In the genomic region with DNA sequence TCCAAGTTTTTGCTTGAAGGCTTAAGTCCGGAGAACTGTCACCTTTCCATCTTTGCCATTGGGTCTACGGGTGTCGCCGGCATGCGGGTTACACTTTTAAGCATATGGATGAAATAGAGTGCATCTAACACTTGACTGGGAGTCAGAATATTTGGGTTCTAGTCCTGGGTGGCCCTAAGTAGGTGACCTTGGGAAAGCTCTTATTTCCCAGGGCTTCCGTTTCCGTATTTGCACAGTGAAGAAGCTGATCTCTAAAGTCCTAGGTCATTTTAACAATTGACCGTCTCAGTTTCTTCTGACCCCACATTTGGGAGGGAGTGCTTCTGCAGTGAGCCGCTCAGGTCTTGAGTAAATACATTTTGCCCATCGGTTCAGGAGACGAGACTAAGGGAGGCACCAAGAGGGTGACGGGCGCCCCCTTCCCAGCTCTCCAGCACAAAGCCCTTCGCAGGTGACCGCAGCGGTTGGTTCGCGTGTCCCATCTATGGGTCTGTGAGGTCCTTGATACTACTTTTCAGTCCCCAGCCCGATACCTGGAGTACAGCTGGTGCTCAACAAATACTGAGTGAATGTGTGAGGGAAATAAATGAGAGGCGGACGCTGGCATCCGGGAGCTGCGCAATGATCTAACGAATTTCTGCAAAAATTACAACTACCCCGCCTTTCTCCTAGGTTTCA, we compare ENCODE assay signal across 1 cellular context.
TF ChIP-seq lines count a peak whose summit lies in the region.

No MANE protein-coding gene starts in this region.

TF ChIP-seq in HCT116, 20 proteins besides CTCF, POLR2A, EP300 and RAD21 (continued from another document):
- TF ChIP-seq, protein P1, sequence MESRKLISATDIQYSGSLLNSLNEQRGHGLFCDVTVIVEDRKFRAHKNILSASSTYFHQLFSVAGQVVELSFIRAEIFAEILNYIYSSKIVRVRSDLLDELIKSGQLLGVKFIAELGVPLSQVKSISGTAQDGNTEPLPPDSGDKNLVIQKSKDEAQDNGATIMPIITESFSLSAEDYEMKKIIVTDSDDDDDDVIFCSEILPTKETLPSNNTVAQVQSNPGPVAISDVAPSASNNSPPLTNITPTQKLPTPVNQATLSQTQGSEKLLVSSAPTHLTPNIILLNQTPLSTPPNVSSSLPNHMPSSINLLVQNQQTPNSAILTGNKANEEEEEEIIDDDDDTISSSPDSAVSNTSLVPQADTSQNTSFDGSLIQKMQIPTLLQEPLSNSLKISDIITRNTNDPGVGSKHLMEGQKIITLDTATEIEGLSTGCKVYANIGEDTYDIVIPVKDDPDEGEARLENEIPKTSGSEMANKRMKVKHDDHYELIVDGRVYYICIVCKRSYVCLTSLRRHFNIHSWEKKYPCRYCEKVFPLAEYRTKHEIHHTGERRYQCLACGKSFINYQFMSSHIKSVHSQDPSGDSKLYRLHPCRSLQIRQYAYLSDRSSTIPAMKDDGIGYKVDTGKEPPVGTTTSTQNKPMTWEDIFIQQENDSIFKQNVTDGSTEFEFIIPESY (IDR thresholded peaks at IDR 0.05; ENCODE audit: extremely low read depth, insufficient replicate concordance, low read length), result no peak
- no peak for TF ChIP-seq EGR1 (IDR thresholded peaks at IDR 0.05; ENCODE audit: low read depth)
- TF ChIP-seq, protein P2, sequence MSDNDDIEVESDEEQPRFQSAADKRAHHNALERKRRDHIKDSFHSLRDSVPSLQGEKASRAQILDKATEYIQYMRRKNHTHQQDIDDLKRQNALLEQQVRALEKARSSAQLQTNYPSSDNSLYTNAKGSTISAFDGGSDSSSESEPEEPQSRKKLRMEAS (IDR thresholded peaks at IDR 0.05), result no peak
- TF ChIP-seq EZH2 (IDR thresholded peaks at IDR 0.05), result no peak
- no peak for TF ChIP-seq JUND (IDR thresholded peaks at IDR 0.05)
- TF ChIP-seq ELF1 (IDR thresholded peaks at IDR 0.05; ENCODE audit: borderline replicate concordance, low read depth), result no peak
- no peak for TF ChIP-seq SIN3A (IDR thresholded peaks at IDR 0.05; ENCODE audit: low read depth)
- TF ChIP-seq ZFX (IDR thresholded peaks at IDR 0.05), result no peak
- TF ChIP-seq YY1 (IDR thresholded peaks at IDR 0.05; ENCODE audit: extremely low read depth, insufficient replicate concordance, low read depth, low read length), result no peak
- TF ChIP-seq ZNF274 (IDR thresholded peaks at IDR 0.05; ENCODE audit: low read depth, low read length), result no peak
- TF ChIP-seq, protein P3, sequence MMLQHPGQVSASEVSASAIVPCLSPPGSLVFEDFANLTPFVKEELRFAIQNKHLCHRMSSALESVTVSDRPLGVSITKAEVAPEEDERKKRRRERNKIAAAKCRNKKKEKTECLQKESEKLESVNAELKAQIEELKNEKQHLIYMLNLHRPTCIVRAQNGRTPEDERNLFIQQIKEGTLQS (IDR thresholded peaks at IDR 0.05), result no peak
- TF ChIP-seq SP1 (IDR thresholded peaks at IDR 0.05; ENCODE audit: low read depth), result no peak
- no peak for TF ChIP-seq CBX3 (IDR thresholded peaks at IDR 0.05; ENCODE audit: low read depth)
